In the genomic region with DNA sequence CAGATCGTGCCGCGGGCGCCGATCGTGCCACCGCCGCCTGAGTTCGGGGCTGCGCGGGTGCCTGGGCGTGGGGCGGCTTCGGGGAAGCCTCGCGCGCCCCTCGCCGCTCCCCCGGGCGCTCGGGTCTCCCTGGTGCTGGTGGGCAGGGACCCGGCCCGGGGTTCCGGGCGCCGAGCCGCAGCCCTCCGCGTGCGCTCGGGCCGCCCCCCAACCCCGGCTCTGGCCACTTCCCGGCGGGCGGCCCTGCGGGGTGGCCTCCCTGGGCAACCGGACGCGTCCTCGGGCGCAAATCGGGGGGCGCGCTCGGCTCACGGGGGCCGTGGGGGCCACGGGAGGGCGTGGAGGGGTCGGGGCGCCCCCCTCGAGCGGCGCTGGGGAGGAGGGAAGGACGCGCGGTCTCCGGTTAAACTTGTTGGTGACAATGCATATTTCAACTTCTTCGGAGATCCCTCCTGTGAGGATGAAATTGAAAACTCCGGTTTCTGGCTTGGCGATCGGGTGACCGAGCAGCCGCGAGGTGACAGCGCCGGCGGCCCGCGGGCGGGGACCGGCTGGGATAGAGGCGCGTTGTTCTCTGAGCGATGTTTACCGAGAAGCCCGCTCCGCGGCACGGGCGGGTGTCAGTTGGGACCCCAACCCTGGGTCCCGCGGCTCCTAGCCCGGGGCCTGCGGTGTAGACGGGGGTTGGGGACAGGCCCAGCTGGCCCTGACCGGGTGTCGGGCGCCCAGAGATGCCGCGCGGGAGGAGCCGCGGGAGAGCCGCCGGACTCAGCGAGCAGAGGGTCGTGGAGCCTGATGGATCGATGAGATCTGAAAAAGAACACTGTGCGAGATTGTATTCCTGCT, we compare ENCODE assay signal across 8 cellular contexts. TPM values are rescaled to one million over a fixed set of nuclear protein-coding genes. Genes with fewer than 3 reads are reported as not detected.
A peak's percentile ranks its signal among the peaks of the same experiment; 100 is the strongest.
DNase-seq lines count a peak whose midpoint lies in the region; ATAC-seq and TF ChIP-seq lines count a peak whose summit lies in the region.

No MANE protein-coding gene starts in this region.

- no peak for DNase-seq in HAP-1 (ENCODE audit: low spot score in 2 of 2)
- no peak for DNase-seq in SK-N-MC (ENCODE audit: low read depth, low spot score)
- peak; percentile 19 for DNase-seq in fibroblast of peridontal ligament (ENCODE audit: extremely low read depth)
- peak; percentile 40 for DNase-seq in neural crest cell (ENCODE audit: low read depth, low spot score)
- DNase-seq in iPS-NIHi11 (ENCODE audit: low spot score), result no peak
- DNase-seq in SIG-M5 (lab: John Stamatoyannopoulos, UW), result no peak

- peaks cover 5% of the 10 kb centered on the region for H3K27me3 Mint-ChIP-seq in neural crest cell (ENCODE audit: low read depth)

- H3K4me3 ChIP-seq in HAP-1 (peak overlapping the region; percentile 83), SK-N-MC (peak overlapping the region; percentile 96)

- no peaks in the 10 kb centered on the region for H3K9me3 Mint-ChIP-seq in neural crest cell

- 0 out of 2 replicates have a peak overlapping the region, but pooled peaks have one; percentile 17 for H3K27ac ChIP-seq in SK-N-MC

- no peaks in the 10 kb centered on the region; the same call in 1 of the 2 replicates for H3K36me3 ChIP-seq in HAP-1 (replicated peaks)
- H3K36me3 ChIP-seq in SK-N-MC (ENCODE audit: insufficient read depth, low read length), result no peaks in the 10 kb centered on the region; the same call in 1 of the 2 replicates

- in situ Hi-C loops in HAP-1 (cut with MboI; ENCODE audit: low sequenced_read_pairs), result no loop called here

- H3K4me1 ChIP-seq in HAP-1, result peaks cover 30% of the 10 kb centered on the region

- H3K9me3 ChIP-seq in HAP-1 (no peaks in the 10 kb centered on the region), SK-N-MC (ENCODE audit: low read depth, low read length) (no peaks in the 10 kb centered on the region)

- H3K36me3 Mint-ChIP-seq in neural crest cell (ENCODE audit: low read depth), result no peaks in the 10 kb centered on the region

- peak overlapping the region; percentile 91 for H3K4me3 Mint-ChIP-seq in neural crest cell

- peak overlapping the region; percentile 69 for H3K27ac Mint-ChIP-seq in neural crest cell (ENCODE audit: unreplicated experiment)

- ATAC-seq in GM18907 (IDR thresholded peaks at IDR 0.05; ENCODE audit: unreplicated experiment) (no peak), HG03095 (IDR thresholded peaks at IDR 0.05; ENCODE audit: unreplicated experiment) (no peak)

- peaks cover 62% of the 10 kb centered on the region for H3K4me1 Mint-ChIP-seq in neural crest cell

- H3K27me3 ChIP-seq in HAP-1 (ENCODE audit: low read depth), result no peaks in the 10 kb centered on the region

- H3K9ac ChIP-seq in SK-N-MC (ENCODE audit: insufficient read length), result peak overlapping the region; percentile 91

- no peak for TF ChIP-seq CTCF in neural crest cell (conservative IDR thresholded peaks at IDR 0.05)

RNA-seq across cellular contexts. Expression of gene SH3BP4, which starts 0.7 kb away (rescaled TPM):
- 32.1 and 37.1 TPM in 2 replicates for total RNA-seq in neural crest cell

Comparison
In these comparisons a context has a peak if more than half of its experiments do, and no peak if none do; other contexts are left out.
1. DNase-seq: peak in fibroblast of peridontal ligament (single experiment) and neural crest cell (single experiment); none in HAP-1 (0 of 2), SK-N-MC (single experiment), iPS-NIHi11 (single experiment) and SIG-M5 (single experiment).